Comparison of ENCODE assay signal across 27 cellular contexts in genomic region chr3:1506090-1506489, GRCh38.
"Had no signal": no experiment of that assay in that cellular context is flagged by ENCODE, and none has a peak within 500 bp of the region (broad histone marks: within the 10 kb centered on the region; RNA-seq: fewer than 3 reads in every experiment).

No MANE protein-coding gene starts in this region.

- H3K9me3 Mint-ChIP-seq: activated B cell treated with CpG ODN at 0.5 μM for 24 hours had no signal

- H3K27ac Mint-ChIP-seq: activated B cell treated with CpG ODN at 0.5 μM for 24 hours; activated naive CD8-positive, alpha-beta T cell; activated T-cell treated with anti-CD3 and anti-CD28 coated beads, Interleukin-2, amount 50 U/mL, for 72 hours; immature natural killer cell; natural killer cell treated with Interleukin-12 subunit alpha and Interleukin-12 subunit beta and Interleukin-15 and Interleukin-18, amount 100 ng/mL, for 72 hours; T-helper 17 cell had no signal

- H3K27me3 ChIP-seq: body of pancreas, cardiac muscle cell, colonic mucosa, gastroesophageal sphincter, hepatocyte, spleen, testis, transverse colon had no signal

- H3K27ac ChIP-seq: body of pancreas, cardiac muscle cell, colonic mucosa, gastroesophageal sphincter, hepatocyte, lower lobe of right lung, spleen, testis, transverse colon had no signal

- ATAC-seq: activated T-cell treated with anti-CD3 and anti-CD28 coated beads, Interleukin-2, amount 50 U/mL, for 72 hours; body of pancreas; gastroesophageal sphincter; left lobe of liver; lower lobe of right lung; natural killer cell treated with Interleukin-12 subunit alpha and Interleukin-12 subunit beta and Interleukin-15 and Interleukin-18, amount 100 ng/mL, for 72 hours; right cardiac atrium; stimulated activated naive CD8-positive, alpha-beta T cell treated with anti-CD3 and anti-CD28 coated beads, Interleukin-15, Interleukin-2, amounts not matched to agents 100 U/mL and 50 U/mL, for 24 hours; T-helper 17 cell had no signal

- H3K79me2 ChIP-seq: hepatocyte had no signal

- H3K4me3 ChIP-seq: body of pancreas, cardiac muscle cell, colonic mucosa, gastroesophageal sphincter, hepatocyte, lower lobe of right lung, spleen, testis, transverse colon had no signal

- H3K4me3 Mint-ChIP-seq: activated B cell treated with CpG ODN at 0.5 μM for 24 hours; activated naive CD8-positive, alpha-beta T cell; activated T-cell treated with anti-CD3 and anti-CD28 coated beads, Interleukin-2, amount 50 U/mL, for 72 hours; immature natural killer cell; natural killer cell treated with Interleukin-12 subunit alpha and Interleukin-12 subunit beta and Interleukin-15 and Interleukin-18, amount 100 ng/mL, for 72 hours; T-helper 17 cell had no signal

- H3K36me3 ChIP-seq: cardiac muscle cell, colonic mucosa, gastroesophageal sphincter, lower lobe of right lung, spleen, transverse colon had no signal

- H3K4me1 Mint-ChIP-seq: activated B cell treated with CpG ODN at 0.5 μM for 24 hours, immature natural killer cell, T-helper 17 cell had no signal

- DNase-seq: activated B cell treated with CpG ODN at 0.5 μM for 24 hours; activated naive CD4-positive, alpha-beta T cell; activated T-cell treated with anti-CD3 and anti-CD28 coated beads for 4 hours; activated T-cell treated with anti-CD3 and anti-CD28 coated beads, Interleukin-2, amount 50 U/mL, for 72 hours; anterior cingulate cortex; body of pancreas; cerebellar nuclear complex; colonic mucosa; effector CD8-positive, alpha-beta T cell; erythroblast; immature natural killer cell; kidney; lower lobe of right lung; mesenchymal stem cell; right cardiac atrium; spleen; stimulated activated CD4-positive, alpha-beta T cell treated with anti-CD3 and anti-CD28 coated beads, Interleukin-2, amount 100 ng/mL, for 48 hours; stimulated activated naive CD8-positive, alpha-beta T cell treated with anti-CD3 and anti-CD28 coated beads, Interleukin-15, Interleukin-2, amounts not matched to agents 100 U/mL and 50 U/mL, for 24 hours; T-helper 17 cell; testis; transverse colon had no signal

- H3K27me3 Mint-ChIP-seq: activated B cell treated with CpG ODN at 0.5 μM for 24 hours; activated naive CD8-positive, alpha-beta T cell; natural killer cell treated with Interleukin-12 subunit alpha and Interleukin-12 subunit beta and Interleukin-15 and Interleukin-18, amount 100 ng/mL, for 72 hours; T-helper 17 cell had no signal

- H3K36me3 Mint-ChIP-seq: activated naive CD8-positive, alpha-beta T cell; immature natural killer cell had no signal

- H3K9me3 ChIP-seq: body of pancreas, colonic mucosa, gastroesophageal sphincter, lower lobe of right lung, spleen, testis, transverse colon had no signal

- H3K4me1 ChIP-seq: body of pancreas, colonic mucosa, gastroesophageal sphincter, lower lobe of right lung, spleen, testis, transverse colon had no signal

- H3K4me2 ChIP-seq: hepatocyte had no signal
